Comparison of ENCODE assay signal across 8 cellular contexts in the genomic region with DNA sequence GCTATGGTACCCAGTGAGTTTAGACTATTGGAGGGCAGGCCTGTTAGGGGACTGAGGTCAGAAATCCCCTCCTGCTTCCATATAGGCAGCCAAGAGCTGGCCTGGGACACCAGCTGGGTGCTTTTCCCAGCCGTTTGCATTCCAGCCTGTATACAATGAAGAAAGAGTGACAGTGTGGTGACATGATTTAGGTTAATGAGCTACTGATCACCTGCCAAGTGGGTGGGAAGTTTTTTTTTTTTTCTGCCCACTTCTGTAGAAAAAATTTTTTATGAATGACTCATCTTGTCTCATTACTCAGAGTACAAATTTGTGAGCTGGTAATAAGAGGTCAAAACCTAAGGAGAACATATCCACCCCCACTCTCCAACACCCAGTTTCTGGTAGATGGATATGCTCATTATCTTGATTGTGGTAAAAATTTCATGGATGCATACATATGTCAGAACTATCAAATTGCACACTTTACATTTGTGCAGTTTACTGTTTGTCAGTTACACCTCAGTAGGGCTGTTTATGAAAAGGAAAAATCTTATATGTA. TPM values are rescaled to one million over a fixed set of nuclear protein-coding genes. Genes with fewer than 3 reads are reported as not detected.
DNase-seq lines count a peak whose midpoint lies in the region; ATAC-seq and TF ChIP-seq lines count a peak whose summit lies in the region.

No MANE protein-coding gene starts in this region.

- no peak overlapping the region for H2AFZ ChIP-seq in Karpas-422 (ENCODE audit: low read length)

- H3K4me3 ChIP-seq in Karpas-422 (ENCODE audit: low read length): no peak overlapping the region

- H3K36me3 ChIP-seq in Karpas-422 (ENCODE audit: insufficient read depth, low read length): no peaks in the 10 kb centered on the region

- no peaks in the 10 kb centered on the region for H3K27me3 ChIP-seq in Karpas-422 (ENCODE audit: low read length)

- no peak overlapping the region for H3K4me2 ChIP-seq in Karpas-422 (ENCODE audit: low read depth, low read length, poor library complexity, severe bottlenecking)

- no peak for ATAC-seq in HG03354 (IDR thresholded peaks at IDR 0.05; ENCODE audit: poor library complexity, severe bottlenecking, unreplicated experiment)
- ATAC-seq in HG02571 (IDR thresholded peaks at IDR 0.05; ENCODE audit: unreplicated experiment): no peak

- no peak overlapping the region for H3K27ac ChIP-seq in Karpas-422 (ENCODE audit: low read length)

- H3K36me3 Mint-ChIP-seq in HFFc6 (ENCODE audit: low read depth): no peaks in the 10 kb centered on the region

- no peak overlapping the region for H3K9ac ChIP-seq in Karpas-422 (ENCODE audit: low read length)

- H3K9me2 ChIP-seq in Karpas-422 (replicated peaks; ENCODE audit: insufficient read depth, low read length): no peaks in the 10 kb centered on the region

- H3K9me3 ChIP-seq in Karpas-422 (ENCODE audit: low read length): no peaks in the 10 kb centered on the region

- H3K9me3 Mint-ChIP-seq in HFFc6: no peaks in the 10 kb centered on the region

- no peaks in the 10 kb centered on the region for H4K20me1 ChIP-seq in Karpas-422 (ENCODE audit: insufficient read depth, low read depth, low read length)

- peaks cover 26% of the 10 kb centered on the region for H3K27me3 Mint-ChIP-seq in HFFc6 (ENCODE audit: insufficient read depth)

- peak; percentile 27 for DNase-seq in CD1c-positive myeloid dendritic cell (ENCODE audit: extremely low spot score)
- DNase-seq in HFFc6: peak; percentile 55
- peak; percentile 83 for DNase-seq in amniotic epithelial cell (ENCODE audit: low read depth)
- peak; percentile 76 to 90 for DNase-seq in lung microvascular endothelial cell (ENCODE audit: low read depth in 2 of 2)
- DNase-seq in activated naive CD4-positive, alpha-beta T cell treated with Interleukin-2 at 50 U/mL for 16 hours: no peak
- DNase-seq in Karpas-422: no peak

- H3K4me3 Mint-ChIP-seq in HFFc6: no peak overlapping the region

- TF ChIP-seq CTCF in HFFc6 (IDR thresholded peaks at IDR 0.05): no peak

- H3K27ac Mint-ChIP-seq in HFFc6: no peak overlapping the region

- no peaks in the 10 kb centered on the region for H3K4me1 ChIP-seq in Karpas-422 (ENCODE audit: low read length)

- peaks cover 16% of the 10 kb centered on the region for H3K4me1 Mint-ChIP-seq in HFFc6 (ENCODE audit: low read depth)

- no peaks in the 10 kb centered on the region for H3K79me2 ChIP-seq in Karpas-422 (ENCODE audit: low read length)

RNA-seq across cellular contexts. Expression of gene CGN, which starts 16.4 kb away (rescaled TPM):
- total RNA-seq in HFFc6 (2021; fragmentation: NEBNext Ultra II Directional; extraction: Animal tissue kit (Norgen Biotek cat#: 25700)): under 1 TPM; 0.17 to 0.28 (median 0.21) TPM
- under 0.01 and 0.40 TPM in 2 replicates for total RNA-seq in lung microvascular endothelial cell
- 0.22 TPM in 1 of 2 replicates, not detected in the other for total RNA-seq in Karpas-422 (2014; rRNA removed; shearing (Covaris generic); ENCODE audit: low replicate concordance)

RNA-seq across cellular contexts. Expression of gene POGZ, which starts 35.5 kb away (rescaled TPM):
- 10 to 100 TPM; 34.9 to 40.3 (median 37.9) TPM for total RNA-seq in HFFc6 (2021; fragmentation: NEBNext Ultra II Directional; extraction: Animal tissue kit (Norgen Biotek cat#: 25700))
- total RNA-seq in lung microvascular endothelial cell: 7.6 and 13.9 TPM in 2 replicates
- 54.1 and 78.7 TPM in 2 replicates for total RNA-seq in Karpas-422 (2014; rRNA removed; shearing (Covaris generic); ENCODE audit: low replicate concordance)

RNA-seq across cellular contexts. Expression of gene TUFT1, which starts 45.3 kb away (rescaled TPM):
- 10 to 100 TPM in 2 of 6 experiments, 1 to 10 TPM in 4; 6.5 to 20.2 (median 7.3) TPM for total RNA-seq in HFFc6 (2021; fragmentation: NEBNext Ultra II Directional; extraction: Animal tissue kit (Norgen Biotek cat#: 25700))
- total RNA-seq in lung microvascular endothelial cell: 2.6 and 4.8 TPM in 2 replicates
- total RNA-seq in Karpas-422 (2014; rRNA removed; shearing (Covaris generic); ENCODE audit: low replicate concordance): not detected in 2 replicates

Comparison
In these comparisons a context has a peak if more than half of its experiments do, and no peak if none do; other contexts are left out.
1. DNase-seq: peak in CD1c-positive myeloid dendritic cell (single experiment), HFFc6 (single experiment), amniotic epithelial cell (single experiment) and lung microvascular endothelial cell (2 of 2); none in activated naive CD4-positive, alpha-beta T cell treated with Interleukin-2 at 50 U/mL for 16 hours (single experiment) and Karpas-422 (single experiment).